Comparison of ENCODE assay signal across 13 cellular contexts in genomic region chr9:133273098-133273497, GRCh38.
"Had no signal": no experiment of that assay in that cellular context is flagged by ENCODE, and none has a peak within 500 bp of the region (broad histone marks: within the 10 kb centered on the region; RNA-seq: fewer than 3 reads in every experiment).

No MANE protein-coding gene starts in this region.

- H3K27ac ChIP-seq: ascending aorta, dorsolateral prefrontal cortex, right atrium auricular region had no signal

- H3K27ac Mint-ChIP-seq: stimulated activated effector memory CD8-positive, alpha-beta T cell treated with anti-CD3 and anti-CD28 coated beads, Interleukin-12 subunit alpha, Interleukin-12 subunit beta, amount 100 ng/mL, for 72 hours; T-cell had no signal

- H3K4me3 Mint-ChIP-seq: stimulated activated effector memory CD8-positive, alpha-beta T cell treated with anti-CD3 and anti-CD28 coated beads, Interleukin-12 subunit alpha, Interleukin-12 subunit beta, amount 100 ng/mL, for 72 hours had no signal

- H3K4me1 ChIP-seq: ascending aorta had no signal

- H3K4me1 Mint-ChIP-seq: stimulated activated effector memory CD8-positive, alpha-beta T cell treated with anti-CD3 and anti-CD28 coated beads, Interleukin-12 subunit alpha, Interleukin-12 subunit beta, amount 100 ng/mL, for 72 hours had no signal

- H3K36me3 Mint-ChIP-seq: stimulated activated effector memory CD8-positive, alpha-beta T cell treated with anti-CD3 and anti-CD28 coated beads, Interleukin-12 subunit alpha, Interleukin-12 subunit beta, amount 100 ng/mL, for 72 hours; T-cell had no signal

- H3K4me3 ChIP-seq: ascending aorta, dorsolateral prefrontal cortex, right atrium auricular region, smooth muscle cell had no signal

- DNase-seq: activated CD4-positive, alpha-beta T cell treated with anti-CD3 and anti-CD28 coated beads, Interleukin-2, amount 50 U/mL, for 48 hours; activated CD4-positive, CD25-positive, alpha-beta regulatory T cell; dorsolateral prefrontal cortex; foreskin melanocyte; heart left ventricle; mesendoderm; posterior cingulate gyrus; trophoblast cell had no signal

- H3K9me3 Mint-ChIP-seq: stimulated activated effector memory CD8-positive, alpha-beta T cell treated with anti-CD3 and anti-CD28 coated beads, Interleukin-12 subunit alpha, Interleukin-12 subunit beta, amount 100 ng/mL, for 72 hours; T-cell had no signal

- H3K36me3 ChIP-seq: ascending aorta, heart left ventricle, right atrium auricular region had no signal

- ATAC-seq: heart left ventricle; stimulated activated effector memory CD8-positive, alpha-beta T cell treated with anti-CD3 and anti-CD28 coated beads, Interleukin-12 subunit alpha, Interleukin-12 subunit beta, amount 100 ng/mL, for 72 hours; T-cell had no signal

- H3K9me3 ChIP-seq: ascending aorta, right atrium auricular region had no signal
